In genomic region chr10:104121485-104122272, GRCh38 we compare ENCODE assay signal across 8 cellular contexts. TPM values are rescaled to one million over a fixed set of nuclear protein-coding genes. Genes with fewer than 3 reads are reported as not detected.
DNase-seq lines count a peak whose midpoint lies in the region; ATAC-seq and TF ChIP-seq lines count a peak whose summit lies in the region.

Gene SFR1, plus strand, starts transcription at chr10:104122171. Its CDS starts 13 bp downstream, at chr10:104122184.

- no peaks in the 10 kb centered on the region for H3K79me2 ChIP-seq in PC-9 (ENCODE audit: low read depth)

- no peaks in the 10 kb centered on the region for H3K27me3 ChIP-seq in PC-9 (ENCODE audit: insufficient read depth, low read depth)

- BruUV-seq in PC-9 (replicated peaks; lab: Mats Ljungman, UMichigan): no TSS peak

- H3K4me3 ChIP-seq in PC-9: peak within 1 kb of the TSS; percentile 85

- peak; percentile 57 for TF ChIP-seq CTCF in PC-9 (conservative IDR thresholded peaks at IDR 0.05)

- peak within 1 kb of the TSS; percentile 99 for H3K4me2 ChIP-seq in PC-9

- DNase-seq in DMS79 (lab: John Stamatoyannopoulos, UW): peak; percentile 95
- peak; percentile 100 for DNase-seq in KBM-7
- DNase-seq in PC-9: peak; percentile 90 to 97
- DNase-seq in activated T-cell treated with anti-CD3 and anti-CD28 coated beads, Interleukin-2, amount 50 U/mL, for 1 hour: peak; percentile 99
- DNase-seq in epithelial cell of prostate (ENCODE audit: low read depth, low spot score): peak; percentile 92
- DNase-seq in mucosa of gallbladder (ENCODE audit: low spot score): peak; percentile 99
- peak; percentile 96 to 98 for DNase-seq in stimulated activated CD8-positive, alpha-beta memory T cell treated with anti-CD3 and anti-CD28 coated beads, Interleukin-4, amount 100 ng/mL, for 4 hours (ENCODE audit: low read depth in 2 of 2, low spot score in 1 of 2)

- H3K4me1 ChIP-seq in PC-9 (replicated peaks; ENCODE audit: insufficient read depth): peaks cover 45% of the 10 kb centered on the region

- POLR2A ChIA-PET in PC-9 (lab: Charles Lee; ENCODE audit: unreplicated experiment): interaction anchor here (0.5 to 1.0 kb wide), 10 partner anchors 9 to 997 kb away, joined by 3 to 10 read pairs (median 4); no protein-coding TSS in a partner anchor

- H3K27ac ChIP-seq in PC-9 (peak within 1 kb of the TSS; percentile 97), epithelial cell of prostate (peak within 1 kb of the TSS; percentile 98)

- in situ Hi-C loops in KBM-7 (cut with MboI; ENCODE audit: low pct_unique_long_range_greater_than_20kb, low sequenced_read_pairs): no loop called here

- H3F3A ChIP-seq in PC-9 (ENCODE audit: insufficient read depth, low read depth): peaks cover 26% of the 10 kb centered on the region

- H3K36me3 ChIP-seq in PC-9 (ENCODE audit: low read depth): no peaks in the 10 kb centered on the region

- H4K20me1 ChIP-seq in PC-9 (ENCODE audit: insufficient read depth): no peaks in the 10 kb centered on the region

- CTCF ChIA-PET in PC-9 (lab: Charles Lee): no interaction called here

- intact Hi-C loops in PC-9 (cut with micrococcal nuclease; ENCODE audit: unreplicated experiment): loop anchor here (1.0 to 10.0 kb wide), 6 partner anchors 39 to 407 kb away; partner anchors contain the start of gene SLK

- ATAC-seq in GM21717 (IDR thresholded peaks at IDR 0.05; ENCODE audit: unreplicated experiment): peak; percentile 91

- peak within 1 kb of the TSS; percentile 94 for H2AFZ ChIP-seq in PC-9

- no peaks in the 10 kb centered on the region for H3K9me3 ChIP-seq in PC-9 (ENCODE audit: insufficient read depth, low read depth)

- H3K9me2 ChIP-seq in PC-9 (ENCODE audit: insufficient read depth): no peaks in the 10 kb centered on the region

RNA-seq across cellular contexts. Expression of gene SFR1, which starts in this region (rescaled TPM):
- 4.3 TPM in 2 replicates for total RNA-seq in PC-9 (2021)
- total RNA-seq in mucosa of gallbladder: 5.1 TPM

Comparison
In these comparisons a context has a peak if more than half of its experiments do, and no peak if none do; other contexts are left out.
1. Peak in every context shown above with its lines: DNase-seq, ATAC-seq, H3K4me3 ChIP-seq and H3K27ac ChIP-seq.